Comparison of ENCODE assay signal across 8 cellular contexts in genomic region chr17:68019675-68020450, GRCh38. TPM values are rescaled to one million over a fixed set of nuclear protein-coding genes. Genes with fewer than 3 reads are reported as not detected.
A peak's percentile ranks its signal among the peaks of the same experiment; 100 is the strongest.
DNase-seq lines count a peak whose midpoint lies in the region; ATAC-seq and FAIRE-seq lines count a peak whose summit lies in the region.

No MANE protein-coding gene starts in this region.

- WGBS in mesodermal cell (ENCODE audit: insufficient coverage in 2 of 2), 2 experiments: 2% methylated on average over 47 to 49 of the region's 54 CpGs

- DNase-seq in DMS 273 (lab: John Stamatoyannopoulos, UW; ENCODE audit: unreplicated experiment): peak; percentile 98
- peak; percentile 92 for DNase-seq in NOMO-1 treated with dmso at 0.1 percent for 144 hours (lab: John Stamatoyannopoulos, UW; ENCODE audit: unreplicated experiment)
- peak; percentile 98 for DNase-seq in activated CD8-positive, alpha-beta memory T cell treated with anti-CD3 and anti-CD28 coated beads, Interleukin-2, amount 50 U/mL, for 24 hours (ENCODE audit: extremely low read depth)
- peak; percentile 100 for DNase-seq in stimulated activated CD8-positive, alpha-beta memory T cell treated with anti-CD3 and anti-CD28 coated beads, Interleukin-15, amount 100 ng/mL, for 24 hours (ENCODE audit: low read depth)

- no peaks in the 10 kb centered on the region for H3K9me3 ChIP-seq in HUES48 (ENCODE audit: control insufficient read depth, insufficient read depth, low read length)
- H3K9me3 ChIP-seq in mesodermal cell (ENCODE audit: control insufficient read depth, low read length): no peaks in the 10 kb centered on the region

- H3K27ac ChIP-seq in HUES48 (ENCODE audit: low read depth, low read length) (peak overlapping the region; percentile 77), mesodermal cell (ENCODE audit: low read depth, low read length, severe bottlenecking) (peak overlapping the region; percentile 66)

- H3K27me3 ChIP-seq in HUES48 (ENCODE audit: control insufficient read depth, insufficient read depth, low read length): no peaks in the 10 kb centered on the region

- peak; percentile 68 for FAIRE-seq in endometrium (lab: Jason Lieb, UNC)

- ATAC-seq in GM21423 (IDR thresholded peaks at IDR 0.05; ENCODE audit: unreplicated experiment): peak; percentile 87

- peaks cover 8% of the 10 kb centered on the region for H3K4me1 ChIP-seq in HUES48 (ENCODE audit: control insufficient read depth, insufficient read depth, low read length)
- H3K4me1 ChIP-seq in mesodermal cell (ENCODE audit: control insufficient read depth, insufficient read depth, low read length, poor library complexity, severe bottlenecking): no peaks in the 10 kb centered on the region

- H3K36me3 ChIP-seq in HUES48 (ENCODE audit: control insufficient read depth, insufficient read depth, low read length) (no peaks in the 10 kb centered on the region), mesodermal cell (ENCODE audit: control insufficient read depth, insufficient read depth, low read length) (no peaks in the 10 kb centered on the region)

- peak overlapping the region; percentile 60 for H3K4me3 ChIP-seq in HUES48 (ENCODE audit: low read depth, low read length)
- H3K4me3 ChIP-seq in mesodermal cell (ENCODE audit: extremely low read depth, insufficient read depth, low read length, poor library complexity, severe bottlenecking): peak overlapping the region; percentile 53

- peak overlapping the region; percentile 57 for H3K9ac ChIP-seq in HUES48 (ENCODE audit: low read depth, low read length)

RNA-seq across cellular contexts. Expression of gene KPNA2, which starts 15.7 kb away (rescaled TPM):
- 303 TPM for polyA plus RNA-seq in mesodermal cell (2013, experiment 1 of 2)
- polyA plus RNA-seq in mesodermal cell (2013, experiment 2 of 2): 340 TPM

RNA-seq across cellular contexts. Expression of gene C17orf58, which starts 23.6 kb away (rescaled TPM):
- 15.3 TPM for polyA plus RNA-seq in mesodermal cell (2013, experiment 1 of 2)
- polyA plus RNA-seq in mesodermal cell (2013, experiment 2 of 2): 15.4 TPM

Comparison
In these comparisons a context has a peak if more than half of its experiments do, and no peak if none do; other contexts are left out.
1. Peak in every context shown above with its lines: DNase-seq, ATAC-seq, H3K4me3 ChIP-seq and H3K27ac ChIP-seq.